In the genomic region with DNA sequence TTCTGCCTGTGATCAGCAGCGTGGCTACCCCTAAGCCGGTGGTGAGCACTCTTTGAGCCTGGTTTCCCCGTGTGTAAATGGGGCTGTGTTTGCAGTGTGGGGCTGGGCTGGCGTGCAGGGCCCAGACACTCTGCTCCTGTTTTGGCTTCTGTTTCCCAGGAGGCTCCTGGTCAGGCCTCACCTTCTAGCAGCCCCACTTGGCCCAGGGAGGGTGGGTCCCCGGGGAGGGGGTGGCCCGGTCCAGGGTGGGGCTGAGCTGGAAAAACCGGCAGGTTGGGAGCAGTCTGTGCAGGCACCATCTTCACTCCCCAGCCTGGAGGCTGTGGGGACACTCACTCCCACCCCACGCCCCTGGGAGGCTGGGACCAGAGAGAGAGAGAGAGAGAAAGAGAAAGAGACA, we compare ENCODE assay signal across 22 cellular contexts. TPM values are rescaled to one million over a fixed set of nuclear protein-coding genes. Genes with fewer than 3 reads are reported as not detected.
DNase-seq lines count a peak whose midpoint lies in the region; ATAC-seq and TF ChIP-seq lines count a peak whose summit lies in the region.
"Had no signal": no experiment of that assay in that cellular context is flagged by ENCODE, and none has a peak within 500 bp of the region (broad histone marks: within the 10 kb centered on the region; RNA-seq: fewer than 3 reads in every experiment).

No MANE protein-coding gene starts in this region.

- H2AK5ac ChIP-seq in IMR-90 (ENCODE audit: low read depth, low read length) (no peak overlapping the region), mesenchymal stem cell (ENCODE audit: low read length, severe bottlenecking) (peak overlapping the region; percentile 51)

- no peak overlapping the region for H4K5ac ChIP-seq in IMR-90 (ENCODE audit: low read depth, low read length)

- H2BK120ac ChIP-seq in IMR-90 (ENCODE audit: low read depth, low read length) (no peak overlapping the region), mesenchymal stem cell (ENCODE audit: low read depth, low read length) (peak overlapping the region; percentile 11)

- H3K18ac ChIP-seq in IMR-90 (ENCODE audit: low read depth, low read length) = no peak overlapping the region
- H3K18ac ChIP-seq in mesenchymal stem cell (ENCODE audit: low read depth in 1 of 2, low read length in 2 of 2) = peak overlapping the region in 1 of 2 experiments; percentile 11

- BruUV-seq in IMR-90 (replicated peaks; lab: Mats Ljungman, UMichigan) = no TSS peak

- no peak overlapping the region for H3K4me3 ChIP-seq in IMR-90 (ENCODE audit: insufficient read depth, low read depth, low read length)
- H3K4me3 ChIP-seq in endodermal cell (ENCODE audit: low read length) = no peak overlapping the region
- H3K4me3 ChIP-seq in mesenchymal stem cell (ENCODE audit: insufficient read depth in 1 of 2, low read depth in 1 of 2, low read length in 2 of 2) = no peak overlapping the region
- no peak overlapping the region for H3K4me3 ChIP-seq in subcutaneous abdominal adipose tissue (ENCODE audit: low read depth in 1 of 5, low read length in 5 of 5)
- H3K4me3 ChIP-seq: coronary artery, GM23248, upper lobe of left lung had no signal

- peaks cover 3% of the 10 kb centered on the region for H3K9me3 Mint-ChIP-seq in endodermal cell
- H3K9me3 Mint-ChIP-seq: CD4-positive, alpha-beta T cell; T-helper 1 cell treated with Interleukin-12 subunit alpha and Interleukin-12 subunit beta and Interleukin-4 antibody, amounts not matched to agents 30 μg/mL and 1 μg/mL, for 36 hours had no signal

- H2BK20ac ChIP-seq in IMR-90 (ENCODE audit: low read depth, low read length) = no peak overlapping the region

- no peak for TF ChIP-seq POLR2A in IMR-90 (IDR thresholded peaks at IDR 0.05; ENCODE audit: low read depth, low read length)

- H3K9me3 ChIP-seq in IMR-90 (ENCODE audit: control insufficient read depth, insufficient read depth, low read length) = 0 out of 2 replicates have a peak, but pooled peaks cover 3% of the 10 kb centered on the region
- H3K9me3 ChIP-seq in endodermal cell (ENCODE audit: control insufficient read depth, low read length) = no peaks in the 10 kb centered on the region
- peaks cover 5% of the 10 kb centered on the region for H3K9me3 ChIP-seq in mesenchymal stem cell (ENCODE audit: control insufficient read depth, low read length)
- H3K9me3 ChIP-seq in subcutaneous abdominal adipose tissue (ENCODE audit: control insufficient read depth in 5 of 5, low read length in 5 of 5) = peaks cover 0 to 6% (median 3%) of the 10 kb centered on the region in 5 donors
- H3K9me3 ChIP-seq: upper lobe of left lung had no signal

- peaks cover 5% of the 10 kb centered on the region for H3K4me1 ChIP-seq in IMR-90 (ENCODE audit: control insufficient read depth, insufficient read depth, low read length)
- H3K4me1 ChIP-seq in endodermal cell (ENCODE audit: control insufficient read depth, insufficient read depth, low read length) = peaks cover 12% of the 10 kb centered on the region
- H3K4me1 ChIP-seq in mesenchymal stem cell (ENCODE audit: control insufficient read depth, insufficient read depth, low read depth, low read length) = peaks cover 37% of the 10 kb centered on the region
- H3K4me1 ChIP-seq in subcutaneous abdominal adipose tissue (ENCODE audit: control insufficient read depth in 5 of 5, insufficient read depth in 5 of 5, low read length in 5 of 5) = peaks cover 0 to 43% (median 30%) of the 10 kb centered on the region in 5 donors

- H3K27ac ChIP-seq in IMR-90 (ENCODE audit: insufficient read depth, low read length) = no peak overlapping the region
- H3K27ac ChIP-seq in endodermal cell (ENCODE audit: low read depth, low read length) = no peak overlapping the region
- H3K27ac ChIP-seq in mesenchymal stem cell (ENCODE audit: low read length, poor library complexity, severe bottlenecking) = no peak overlapping the region
- H3K27ac ChIP-seq in subcutaneous abdominal adipose tissue (ENCODE audit: low read depth, low read length) = peak overlapping the region; percentile 41
- H3K27ac ChIP-seq: coronary artery, GM23248, upper lobe of left lung had no signal

- H3K27me3 ChIP-seq in IMR-90 (ENCODE audit: control insufficient read depth, insufficient read depth, low read length) = no peaks in the 10 kb centered on the region; the same call in 1 of the 2 replicates
- H3K27me3 ChIP-seq in endodermal cell (ENCODE audit: control insufficient read depth, insufficient read depth, low read length, poor library complexity, severe bottlenecking) = no peaks in the 10 kb centered on the region
- H3K27me3 ChIP-seq in mesenchymal stem cell (ENCODE audit: control insufficient read depth in 1 of 2, insufficient read depth in 1 of 2, low read length in 2 of 2) = no peaks in the 10 kb centered on the region
- H3K27me3 ChIP-seq in subcutaneous abdominal adipose tissue (ENCODE audit: control insufficient read depth in 5 of 5, insufficient read depth in 4 of 5, low read length in 5 of 5) = no peaks in the 10 kb centered on the region
- H3K27me3 ChIP-seq: upper lobe of left lung had no signal

- no peak overlapping the region for H3K4me3 Mint-ChIP-seq in endodermal cell
- H3K4me3 Mint-ChIP-seq: CD4-positive, alpha-beta T cell; naive thymus-derived CD4-positive, alpha-beta T cell; T-helper 1 cell treated with Interleukin-12 subunit alpha and Interleukin-12 subunit beta and Interleukin-4 antibody, amounts not matched to agents 30 μg/mL and 1 μg/mL, for 36 hours had no signal

- no peak for TF ChIP-seq RAD21 in IMR-90 (IDR thresholded peaks at IDR 0.05; ENCODE audit: low read length)

- ATAC-seq in IMR-90 (ENCODE audit: low read depth) = no peak
- ATAC-seq in GM18858 (IDR thresholded peaks at IDR 0.05; ENCODE audit: unreplicated experiment) = no peak
- ATAC-seq: naive thymus-derived CD4-positive, alpha-beta T cell; right cardiac atrium had no signal

- H4K8ac ChIP-seq in IMR-90 (ENCODE audit: low read depth in 2 of 2, low read length in 2 of 2) (no peak overlapping the region), mesenchymal stem cell (ENCODE audit: low read length) (no peak overlapping the region)

- peaks cover 23% of the 10 kb centered on the region for H3K4me1 Mint-ChIP-seq in endodermal cell

- H2BK15ac ChIP-seq in IMR-90 (ENCODE audit: low read depth, low read length) (no peak overlapping the region; the same call in 2 of the 3 replicates), mesenchymal stem cell (ENCODE audit: low read depth, poor library complexity, severe bottlenecking) (no peak overlapping the region)

- no peak overlapping the region for H2BK5ac ChIP-seq in IMR-90 (ENCODE audit: low read depth, low read length, poor library complexity, severe bottlenecking)
- no peak overlapping the region for H2BK5ac ChIP-seq in mesenchymal stem cell (ENCODE audit: low read depth, low read length, poor library complexity, severe bottlenecking)

- H4K20me1 ChIP-seq in IMR-90 (ENCODE audit: insufficient read depth, low read length) = no peaks in the 10 kb centered on the region

- no peak overlapping the region for H2BK12ac ChIP-seq in mesenchymal stem cell (ENCODE audit: low read length in 2 of 2)

- H2AFZ ChIP-seq in IMR-90 (replicated peaks; ENCODE audit: low read length, poor library complexity) (no peak overlapping the region), mesenchymal stem cell (ENCODE audit: low read depth, low read length) (no peak overlapping the region)
- H2AFZ ChIP-seq: GM23248 had no signal

- intact Hi-C loops in IMR-90 (cut with micrococcal nuclease) = no loop called here

- DNase-seq in IMR-90 = no peak
- DNase-seq in endodermal cell = peak; percentile 44
- DNase-seq in mesenchymal stem cell = no peak
- no peak for DNase-seq in GM19238 (ENCODE audit: insufficient read length, low spot score)
- no peak for DNase-seq in effector CD8-positive, alpha-beta T cell (lab: John Stamatoyannopoulos, UW)
- DNase-seq in NCI-H2107 treated with DMSO at 0.1 percent for 48 hours (lab: John Stamatoyannopoulos, UW; ENCODE audit: unreplicated experiment) = no peak
- DNase-seq: activated naive CD4-positive, alpha-beta T cell; activated T-cell treated with anti-CD3 and anti-CD28 coated beads, Interleukin-2, amount 50 U/mL, for 48 hours; CD4-positive, alpha-beta T cell; GM23248; left cardiac atrium; naive thymus-derived CD4-positive, alpha-beta T cell; NCI-H1694 treated with DMSO at 0.1 percent for 48 hours; right cardiac atrium; stimulated activated CD4-positive, alpha-beta T cell treated with anti-CD3 and anti-CD28 coated beads, Interleukin-12 subunit alpha, Interleukin-12 subunit beta, amount 100 ng/mL, for 4 hours; stimulated activated CD4-positive, alpha-beta T cell treated with anti-CD3 and anti-CD28 coated beads, Interleukin-4, amount 100 ng/mL, for 24 hours; stimulated activated naive CD4-positive, alpha-beta T cell treated with Interleukin-2 at 50 U/mL for 16 hours; upper lobe of left lung had no signal

- H3K14ac ChIP-seq in IMR-90 (replicated peaks; ENCODE audit: low read depth, low read length) (no peak overlapping the region), mesenchymal stem cell (ENCODE audit: low read length in 2 of 2) (no peak overlapping the region)

- in situ Hi-C loops in IMR-90 (cut with MboI; ENCODE audit: low sequenced_read_pairs) = no loop called here

- H2AK9ac ChIP-seq in IMR-90 (replicated peaks; ENCODE audit: low read depth, low read length, poor library complexity) = no peak overlapping the region

- no peaks in the 10 kb centered on the region for H3K36me3 Mint-ChIP-seq in endodermal cell (ENCODE audit: low read depth)

- H3K79me1 ChIP-seq in IMR-90 (ENCODE audit: low read depth in 1 of 2, low read length in 2 of 2) (no peaks in the 10 kb centered on the region), mesenchymal stem cell (replicated peaks; ENCODE audit: low read length, poor library complexity, severe bottlenecking) (no peaks in the 10 kb centered on the region)

- no peak overlapping the region for H3K9ac ChIP-seq in IMR-90 (ENCODE audit: low read depth, low read length)
- no peak overlapping the region for H3K9ac ChIP-seq in endodermal cell (ENCODE audit: extremely low read depth, low read length, poor library complexity, severe bottlenecking)
- H3K9ac ChIP-seq in mesenchymal stem cell (ENCODE audit: low read length) = no peak overlapping the region
- H3K9ac ChIP-seq in subcutaneous abdominal adipose tissue (ENCODE audit: low read length in 5 of 5) = no peak overlapping the region
- H3K9ac ChIP-seq: GM23248 had no signal

- H3K4me2 ChIP-seq in IMR-90 (ENCODE audit: low read depth, low read length) (no peak overlapping the region), mesenchymal stem cell (ENCODE audit: low read length, poor library complexity, severe bottlenecking) (no peak overlapping the region)

- no peaks in the 10 kb centered on the region for H3K27me3 Mint-ChIP-seq in endodermal cell (ENCODE audit: insufficient read depth)

- no peaks in the 10 kb centered on the region for H3K36me3 ChIP-seq in IMR-90 (ENCODE audit: control insufficient read depth, insufficient read depth, low read length)
- no peaks in the 10 kb centered on the region for H3K36me3 ChIP-seq in endodermal cell (ENCODE audit: control insufficient read depth, insufficient read depth, low read length)
- H3K36me3 ChIP-seq in mesenchymal stem cell (ENCODE audit: control insufficient read depth in 1 of 2, insufficient read depth in 2 of 2, low read depth in 1 of 2, low read length in 2 of 2) = no peaks in the 10 kb centered on the region
- no peaks in the 10 kb centered on the region for H3K36me3 ChIP-seq in subcutaneous abdominal adipose tissue (ENCODE audit: control insufficient read depth in 5 of 5, insufficient read depth in 5 of 5, low read length in 5 of 5)
- H3K36me3 ChIP-seq: upper lobe of left lung had no signal

- no peak for TF ChIP-seq CTCF in IMR-90 (conservative IDR thresholded peaks at IDR 0.05; ENCODE audit: low read depth, low read length)
- no peak for TF ChIP-seq CTCF in endodermal cell (conservative IDR thresholded peaks at IDR 0.05)

- H3K9me1 ChIP-seq in IMR-90 (ENCODE audit: insufficient read depth, low read length) = peaks cover 5% of the 10 kb centered on the region; the same call in 1 of the 2 replicates

- H3K27ac Mint-ChIP-seq in endodermal cell = no peak overlapping the region
- H3K27ac Mint-ChIP-seq: CD4-positive, alpha-beta T cell; naive thymus-derived CD4-positive, alpha-beta T cell; T-helper 1 cell treated with Interleukin-12 subunit alpha and Interleukin-12 subunit beta and Interleukin-4 antibody, amounts not matched to agents 30 μg/mL and 1 μg/mL, for 36 hours had no signal

- H3K23ac ChIP-seq in IMR-90 (ENCODE audit: low read depth, low read length) (no peak overlapping the region), mesenchymal stem cell (ENCODE audit: low read length in 2 of 2) (no peak overlapping the region)

- H4K91ac ChIP-seq in IMR-90 (ENCODE audit: insufficient read depth, low read depth, low read length) (no peak overlapping the region), mesenchymal stem cell (ENCODE audit: low read length) (no peak overlapping the region)

- dilution Hi-C loops in IMR-90 (cut with HindIII; ENCODE audit: low sequenced_read_pairs, unreplicated experiment) = no loop called here

- CTCF ChIA-PET in IMR-90 (lab: Yijun Ruan, JAX) = no interaction called here

- no peak overlapping the region for H3K56ac ChIP-seq in IMR-90 (ENCODE audit: extremely low read depth, insufficient read depth, low read length)

- peak overlapping the region; percentile 48; the same call in 1 of the 2 replicates for H3K4ac ChIP-seq in IMR-90 (ENCODE audit: low read depth, low read length)
- H3K4ac ChIP-seq in mesenchymal stem cell (ENCODE audit: low read depth in 1 of 2, low read length in 2 of 2) = no peak overlapping the region

- POLR2A ChIA-PET in IMR-90 (lab: Charles Lee; ENCODE audit: unreplicated experiment) = no interaction called here

- WGBS in IMR-90 (ENCODE audit: extremely low coverage in 2 of 2, insufficient read length in 1 of 2), 2 experiments = no CpG with 5 or more reads among the region's 8 CpGs
- WGBS in endodermal cell (ENCODE audit: insufficient coverage in 1 of 2, insufficient read length in 1 of 2), 2 experiments = 82 to 92% methylated on average over 4 to 8 of the region's 8 CpGs
- WGBS in mesenchymal stem cell = 72% methylated on average over 8 of the region's 8 CpGs

RNA-seq across cellular contexts. Expression of a gene that starts 25.3 kb away (rescaled TPM):
- total RNA-seq in IMR-90 (2012; rRNA removed) (3.4 and 6.9 TPM in 2 replicates), endodermal cell (10 to 100 TPM; 14.9 to 15.1 TPM)
- polyA plus RNA-seq in IMR-90 (2012; rRNA removed) = 17.4 and 33.6 TPM in 2 replicates
- polyA plus RNA-seq in IMR-90 (2012; cell fraction: cytosol; rRNA removed) = 18.5 and 103 TPM in 2 replicates
- 98.3 and 167 TPM in 2 replicates for polyA plus RNA-seq in IMR-90 (2012; cell fraction: nucleus; rRNA removed; ENCODE audit: low replicate concordance)
- polyA plus RNA-seq in endodermal cell (2013, experiment 1 of 2) = 11.9 TPM
- polyA plus RNA-seq in endodermal cell (2013, experiment 2 of 2) = 8.9 TPM
- 130 TPM for polyA plus RNA-seq in mesenchymal stem cell (2013, experiment 1 of 2)
- polyA plus RNA-seq in mesenchymal stem cell (2013, experiment 2 of 2) = 131 TPM
